ENCODE assay signal across 16 cellular contexts in genomic region chr15:59268980-59269472, GRCh38.
DNase-seq lines count a peak whose midpoint lies in the region; ATAC-seq and TF ChIP-seq lines count a peak whose summit lies in the region.
"Had no signal": no experiment of that assay in that cellular context is flagged by ENCODE, and none has a peak within 500 bp of the region (broad histone marks: within the 10 kb centered on the region; RNA-seq: fewer than 3 reads in every experiment).

No MANE protein-coding gene starts in this region.

- H3K27ac ChIP-seq in Panc1 (ENCODE audit: low read length): peak overlapping the region; percentile 80
- H3K27ac ChIP-seq in dorsolateral prefrontal cortex: peak overlapping the region in 31 of 59 donors; percentile 2 to 93 (median 77)

- H3K4me1 ChIP-seq in Panc1 (ENCODE audit: control insufficient read depth, insufficient read depth, low read length): peaks cover 60% of the 10 kb centered on the region

- peaks cover 4% of the 10 kb centered on the region for H3K27me3 Mint-ChIP-seq in stimulated activated naive CD8-positive, alpha-beta T cell treated with anti-CD3 and anti-CD28 coated beads, Interleukin-15, Interleukin-2, amounts not matched to agents 100 ng/mL and 50 ng/mL, for 24 hours

- H3K27me3 ChIP-seq in Panc1 (ENCODE audit: control insufficient read depth, insufficient read depth, low read length): no peaks in the 10 kb centered on the region
- H3K27me3 ChIP-seq in dorsolateral prefrontal cortex: no peaks in the 10 kb centered on the region

- DNase-seq in stimulated activated naive CD8-positive, alpha-beta T cell treated with anti-CD3 and anti-CD28 coated beads, Interleukin-15, Interleukin-2, amounts not matched to agents 100 U/mL and 50 U/mL, for 24 hours: no peak
- no peak for DNase-seq in Panc1 (ENCODE audit: low read depth, low spot score)
- no peak for DNase-seq in dorsolateral prefrontal cortex
- DNase-seq in activated naive CD4-positive, alpha-beta T cell (lab: John Stamatoyannopoulos, UW): no peak
- DNase-seq in NCI-H510A treated with DMSO at 0.1 percent for 48 hours (lab: John Stamatoyannopoulos, UW): no peak
- DNase-seq: C1 segment of cervical spinal cord, GF-D8, GOT3, Kasumi-1, NCI-H1105 treated with DMSO at 0.1 percent for 48 hours, NCI-H187, NCI-H69, OCI-M1 had no signal

- no peaks in the 10 kb centered on the region for H3K36me3 Mint-ChIP-seq in stimulated activated naive CD8-positive, alpha-beta T cell treated with anti-CD3 and anti-CD28 coated beads, Interleukin-15, Interleukin-2, amounts not matched to agents 100 ng/mL and 50 ng/mL, for 24 hours (ENCODE audit: low read depth)

- no TSS peak for BruUV-seq in Panc1 (replicated peaks; lab: Mats Ljungman, UMichigan)

- in situ Hi-C loops in Panc1 (cut with HindIII; ENCODE audit: low pct_unique_long_range_greater_than_20kb, low sequenced_read_pairs): no loop called here

- no peak overlapping the region for H3K4me3 Mint-ChIP-seq in stimulated activated naive CD8-positive, alpha-beta T cell treated with anti-CD3 and anti-CD28 coated beads, Interleukin-15, Interleukin-2, amounts not matched to agents 100 ng/mL and 50 ng/mL, for 24 hours

- CTCF ChIA-PET in Panc1 (lab: Charles Lee): interaction anchor here (0.6 kb wide), 1 partner anchor 233 kb away, joined by 3 read pairs; no protein-coding TSS in a partner anchor

- no peaks in the 10 kb centered on the region for H3K9me3 Mint-ChIP-seq in stimulated activated naive CD8-positive, alpha-beta T cell treated with anti-CD3 and anti-CD28 coated beads, Interleukin-15, Interleukin-2, amounts not matched to agents 100 ng/mL and 50 ng/mL, for 24 hours

- intact Hi-C loops in Panc1 (cut with micrococcal nuclease; ENCODE audit: unreplicated experiment): loop anchor here (10.0 kb wide), 1 partner anchor 106 kb away; the partner anchor contains the start of gene MYO1E
- intact Hi-C loops in dorsolateral prefrontal cortex (cut with DNase I): no loop called here

- no peak for ATAC-seq in stimulated activated naive CD8-positive, alpha-beta T cell treated with anti-CD3 and anti-CD28 coated beads, Interleukin-15, Interleukin-2, amounts not matched to agents 100 U/mL and 50 U/mL, for 24 hours
- ATAC-seq in Panc1 (peak; percentile 79), HG02884 (IDR thresholded peaks at IDR 0.05; ENCODE audit: unreplicated experiment) (no peak)
- ATAC-seq: Right ventricle myocardium inferior had no signal

- H3K9me3 ChIP-seq in Panc1 (ENCODE audit: control insufficient read depth, insufficient read depth, low read depth, low read length): no peaks in the 10 kb centered on the region

- TF ChIP-seq CTCF in Panc1 (IDR thresholded peaks at IDR 0.05) (no peak), dorsolateral prefrontal cortex (IDR thresholded peaks at IDR 0.05 in 54 of 56, conservative IDR thresholded peaks at IDR 0.05 in 2 of 56; ENCODE audit: low read depth in 1 of 56, partially characterized antibody in 56 of 56) (no peak)

- no peak overlapping the region for H3K4me3 ChIP-seq in Panc1 (ENCODE audit: low read depth in 2 of 2, low read length in 2 of 2)
- H3K4me3 ChIP-seq in dorsolateral prefrontal cortex: no peak overlapping the region

- POLR2A ChIA-PET in Panc1 (lab: Charles Lee): no interaction called here

- H3K36me3 ChIP-seq in Panc1 (ENCODE audit: control insufficient read depth, insufficient read depth, low read length): no peaks in the 10 kb centered on the region

- H3K27ac Mint-ChIP-seq in stimulated activated naive CD8-positive, alpha-beta T cell treated with anti-CD3 and anti-CD28 coated beads, Interleukin-15, Interleukin-2, amounts not matched to agents 100 ng/mL and 50 ng/mL, for 24 hours: peak overlapping the region; percentile 36

- H3K4me1 Mint-ChIP-seq in stimulated activated naive CD8-positive, alpha-beta T cell treated with anti-CD3 and anti-CD28 coated beads, Interleukin-15, Interleukin-2, amounts not matched to agents 100 ng/mL and 50 ng/mL, for 24 hours (ENCODE audit: low read depth): peaks cover 19% of the 10 kb centered on the region
